ENCODE assay signal across 21 cellular contexts in the genomic region with DNA sequence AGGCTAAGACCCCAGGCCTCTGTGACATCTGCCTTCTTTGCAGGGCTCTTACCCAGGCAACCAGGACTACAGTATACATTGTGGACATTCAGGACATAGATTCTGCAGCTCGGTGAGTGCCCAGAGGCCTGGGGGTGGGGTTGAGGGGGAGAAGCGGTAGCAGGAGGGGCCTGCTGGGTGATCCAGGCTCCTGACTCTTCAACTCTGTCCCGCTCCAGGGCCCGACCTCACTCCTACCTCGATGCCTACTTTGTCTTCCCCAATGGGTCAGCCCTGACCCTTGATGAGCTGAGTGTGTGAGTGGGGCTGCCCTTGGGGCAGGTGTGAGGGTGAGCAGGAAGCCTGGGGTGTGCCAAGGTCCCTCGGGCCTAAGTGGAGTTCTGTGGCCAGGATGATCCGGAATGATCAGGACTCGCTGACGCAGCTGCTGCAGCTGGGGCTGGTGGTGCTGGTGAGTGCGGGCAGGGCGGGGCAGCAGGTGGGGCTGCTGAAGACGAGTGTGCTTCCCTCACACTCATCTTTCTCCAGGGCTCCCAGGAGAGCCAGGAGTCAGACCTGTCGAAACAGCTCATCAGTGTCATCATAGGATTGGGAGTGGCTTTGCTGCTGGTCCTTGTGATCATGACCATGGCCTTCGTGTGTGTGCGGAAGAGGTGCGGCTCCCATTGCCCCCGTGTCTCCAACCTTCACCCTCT. TPM values are rescaled to one million over a fixed set of nuclear protein-coding genes. Genes with fewer than 3 reads are reported as not detected.
"Had no signal": no experiment of that assay in that cellular context is flagged by ENCODE, and none has a peak within 500 bp of the region (broad histone marks: within the 10 kb centered on the region; RNA-seq: fewer than 3 reads in every experiment).

No MANE protein-coding gene starts in this region.

- H3K36me3 Mint-ChIP-seq: immature natural killer cell; naive B cell; stimulated activated effector memory CD8-positive, alpha-beta T cell treated with anti-CD3 and anti-CD28 coated beads, Interleukin-12 subunit alpha, Interleukin-12 subunit beta, amount 100 ng/mL, for 72 hours had no signal

- DNase-seq: activated CD4-positive, alpha-beta memory T cell treated with anti-CD3 and anti-CD28 coated beads, Interleukin-2, amount 10 ng/mL, durations not matched to agents 7 days and 5 days; activated CD8-positive, alpha-beta memory T cell treated with anti-CD3 and anti-CD28 coated beads, Interleukin-2, amount 50 U/mL, for 4 hours; activated naive CD4-positive, alpha-beta T cell; aorta; immature natural killer cell; left cardiac atrium; lower lobe of right lung; midbrain; naive B cell; nucleus accumbens; thyroid gland had no signal

- H3K27me3 Mint-ChIP-seq: activated CD4-positive, alpha-beta memory T cell treated with anti-CD3 and anti-CD28 coated beads, Interleukin-2, amount 10 ng/mL, durations not matched to agents 7 days and 5 days had no signal

- ATAC-seq: left cardiac atrium; lower lobe of right lung; stimulated activated effector memory CD8-positive, alpha-beta T cell treated with anti-CD3 and anti-CD28 coated beads, Interleukin-12 subunit alpha, Interleukin-12 subunit beta, amount 100 ng/mL, for 72 hours had no signal

- H3K27ac Mint-ChIP-seq: activated CD4-positive, alpha-beta memory T cell treated with anti-CD3 and anti-CD28 coated beads, Interleukin-2, amount 10 ng/mL, durations not matched to agents 7 days and 5 days; activated T-helper 1 cell treated with anti-CD3 and anti-CD28 coated beads, Interleukin-12 subunit alpha, Interleukin-12 subunit beta, Interleukin-2, Interleukin-4 antibody, amounts not matched to agents 30 ng/mL and 10 ng/mL and 1 ng/mL, durations not matched to agents 14 hours and 24 hours and 36 hours; immature natural killer cell; naive B cell; stimulated activated effector memory CD8-positive, alpha-beta T cell treated with anti-CD3 and anti-CD28 coated beads, Interleukin-12 subunit alpha, Interleukin-12 subunit beta, amount 100 ng/mL, for 72 hours had no signal

- H3K4me1 Mint-ChIP-seq: activated CD4-positive, alpha-beta memory T cell treated with anti-CD3 and anti-CD28 coated beads, Interleukin-2, amount 10 ng/mL, durations not matched to agents 7 days and 5 days; immature natural killer cell; stimulated activated effector memory CD8-positive, alpha-beta T cell treated with anti-CD3 and anti-CD28 coated beads, Interleukin-12 subunit alpha, Interleukin-12 subunit beta, amount 100 ng/mL, for 72 hours had no signal

- H3K4me3 Mint-ChIP-seq: activated CD4-positive, alpha-beta memory T cell treated with anti-CD3 and anti-CD28 coated beads, Interleukin-2, amount 10 ng/mL, durations not matched to agents 7 days and 5 days; activated T-helper 1 cell treated with anti-CD3 and anti-CD28 coated beads, Interleukin-12 subunit alpha, Interleukin-12 subunit beta, Interleukin-2, Interleukin-4 antibody, amounts not matched to agents 30 ng/mL and 10 ng/mL and 1 ng/mL, durations not matched to agents 14 hours and 24 hours and 36 hours; immature natural killer cell; naive B cell; stimulated activated effector memory CD8-positive, alpha-beta T cell treated with anti-CD3 and anti-CD28 coated beads, Interleukin-12 subunit alpha, Interleukin-12 subunit beta, amount 100 ng/mL, for 72 hours had no signal

RNA-seq across cellular contexts. Expression of gene SNCB, which starts 40.2 kb away (rescaled TPM):
- total RNA-seq: activated CD4-positive, alpha-beta memory T cell treated with anti-CD3 and anti-CD28 coated beads, Interleukin-2, amount 10 ng/mL, durations not matched to agents 7 days and 5 days; activated T-helper 1 cell treated with anti-CD3 and anti-CD28 coated beads, Interleukin-12 subunit alpha, Interleukin-12 subunit beta, Interleukin-2, Interleukin-4 antibody, amounts not matched to agents 30 ng/mL and 10 ng/mL and 1 ng/mL, durations not matched to agents 14 hours and 24 hours and 36 hours; aorta; breast epithelium; esophagus muscularis mucosa; fibroblast of villous mesenchyme; lower lobe of right lung; posterior vena cava; thyroid gland; vagina had no signal

RNA-seq across cellular contexts. Expression of gene EIF4E1B, which starts 40.3 kb away (rescaled TPM):
- total RNA-seq: activated CD4-positive, alpha-beta memory T cell treated with anti-CD3 and anti-CD28 coated beads, Interleukin-2, amount 10 ng/mL, durations not matched to agents 7 days and 5 days; activated T-helper 1 cell treated with anti-CD3 and anti-CD28 coated beads, Interleukin-12 subunit alpha, Interleukin-12 subunit beta, Interleukin-2, Interleukin-4 antibody, amounts not matched to agents 30 ng/mL and 10 ng/mL and 1 ng/mL, durations not matched to agents 14 hours and 24 hours and 36 hours; aorta; chondrocyte; dermis microvascular lymphatic vessel endothelial cell; esophagus muscularis mucosa; fibroblast of villous mesenchyme; left cardiac atrium; lower lobe of right lung; posterior vena cava; right atrium auricular region; thyroid gland; vagina had no signal

RNA-seq across cellular contexts. Expression of gene CDHR2, which starts 41.0 kb away (rescaled TPM):
- total RNA-seq: aorta, fibroblast of villous mesenchyme, vagina had no signal
